Comparison of ENCODE assay signal across 18 cellular contexts in genomic region chr19:15562145-15562544, GRCh38.
A peak's percentile ranks its signal among the peaks of the same experiment; 100 is the strongest.
DNase-seq lines count a peak whose midpoint lies in the region; ATAC-seq and TF ChIP-seq lines count a peak whose summit lies in the region.
"Had no signal": no experiment of that assay in that cellular context is flagged by ENCODE, and none has a peak within 500 bp of the region (broad histone marks: within the 10 kb centered on the region; RNA-seq: fewer than 3 reads in every experiment).

No MANE protein-coding gene starts in this region.

- TF ChIP-seq CTCF in 22Rv1 (IDR thresholded peaks at IDR 0.05) (no peak), VCaP (conservative IDR thresholded peaks at IDR 0.05) (no peak)

- ATAC-seq in stimulated activated effector memory CD8-positive, alpha-beta T cell treated with anti-CD3 and anti-CD28 coated beads, Interleukin-12 subunit alpha, Interleukin-12 subunit beta, amount 100 ng/mL, for 72 hours: peak; percentile 21
- ATAC-seq in HG03342 (IDR thresholded peaks at IDR 0.05; ENCODE audit: unreplicated experiment): no peak
- ATAC-seq: A549 had no signal

- H3K4me3 Mint-ChIP-seq in stimulated activated effector memory CD8-positive, alpha-beta T cell treated with anti-CD3 and anti-CD28 coated beads, Interleukin-12 subunit alpha, Interleukin-12 subunit beta, amount 100 ng/mL, for 72 hours: no peak overlapping the region
- H3K4me3 Mint-ChIP-seq: CD4-positive, alpha-beta memory T cell had no signal

- peak; percentile 44 for DNase-seq in activated effector memory CD4-positive, alpha-beta T cell treated with anti-CD3 and anti-CD28 coated beads, Interleukin-2, amount 50 U/mL, for 16 hours
- no peak for DNase-seq in activated effector memory CD4-positive, alpha-beta T cell treated with Interleukin-2 at 50 U/mL for 16 hours
- no peak for DNase-seq in stimulated activated effector memory CD8-positive, alpha-beta T cell treated with anti-CD3 and anti-CD28 coated beads, Interleukin-12 subunit alpha, Interleukin-12 subunit beta, amount 100 ng/mL, for 72 hours (ENCODE audit: low spot score in 2 of 2)
- DNase-seq in NCI-H1436 treated with DMSO at 0.1 percent for 48 hours (lab: John Stamatoyannopoulos, UW): no peak
- DNase-seq: 8988T; ACHN; AML-193; BE2C; CD4-positive, alpha-beta memory T cell; COR-L47; DMS53; GOT3; H7 had no signal

- H3K9me3 Mint-ChIP-seq in stimulated activated effector memory CD8-positive, alpha-beta T cell treated with anti-CD3 and anti-CD28 coated beads, Interleukin-12 subunit alpha, Interleukin-12 subunit beta, amount 100 ng/mL, for 72 hours: no peaks in the 10 kb centered on the region
- H3K9me3 Mint-ChIP-seq: CD4-positive, alpha-beta memory T cell had no signal

- no peaks in the 10 kb centered on the region for H3K4me1 Mint-ChIP-seq in stimulated activated effector memory CD8-positive, alpha-beta T cell treated with anti-CD3 and anti-CD28 coated beads, Interleukin-12 subunit alpha, Interleukin-12 subunit beta, amount 100 ng/mL, for 72 hours
- H3K4me1 Mint-ChIP-seq: CD4-positive, alpha-beta memory T cell had no signal

- peak overlapping the region; percentile 75 for H3K27ac ChIP-seq in 22Rv1
- peak overlapping the region; percentile 82 for H3K27ac ChIP-seq in VCaP
- H3K27ac ChIP-seq: A549; BLaER1 treated with 17β-estradiol and CSF1 and Interleukin-3, amounts not matched to agents 10 nM and 100 nM had no signal

- H3K27ac Mint-ChIP-seq in stimulated activated effector memory CD8-positive, alpha-beta T cell treated with anti-CD3 and anti-CD28 coated beads, Interleukin-12 subunit alpha, Interleukin-12 subunit beta, amount 100 ng/mL, for 72 hours: no peak overlapping the region
- H3K27ac Mint-ChIP-seq: CD4-positive, alpha-beta memory T cell had no signal

- H3K36me3 Mint-ChIP-seq in stimulated activated effector memory CD8-positive, alpha-beta T cell treated with anti-CD3 and anti-CD28 coated beads, Interleukin-12 subunit alpha, Interleukin-12 subunit beta, amount 100 ng/mL, for 72 hours: no peaks in the 10 kb centered on the region
- H3K36me3 Mint-ChIP-seq: CD4-positive, alpha-beta memory T cell had no signal
